In the genomic region with DNA sequence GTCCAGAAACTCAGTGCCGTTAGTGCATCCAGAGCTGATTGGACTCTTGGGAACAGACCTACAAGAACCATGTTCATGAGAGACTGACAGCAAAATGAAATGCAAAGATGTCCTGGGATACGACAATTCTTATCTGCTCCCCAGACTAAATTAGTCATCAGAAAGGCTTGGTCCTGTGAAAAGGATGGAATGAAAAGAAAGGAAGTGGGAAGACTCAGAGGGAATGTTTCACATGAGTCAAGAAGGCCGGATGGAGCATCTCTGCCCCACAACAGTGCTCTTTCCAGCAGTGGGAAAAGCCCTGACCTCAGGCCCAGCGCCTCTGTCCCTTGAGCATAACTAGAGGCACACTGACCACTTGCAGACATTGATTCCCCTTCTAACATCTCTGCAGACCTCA, we compare ENCODE assay signal across 1 cellular context.
TF ChIP-seq lines count a peak whose summit lies in the region.

No MANE protein-coding gene starts in this region.

TF ChIP-seq in SK-N-SH, 30 proteins besides CTCF, POLR2A, EP300 and RAD21 (continued from another document):
- TF ChIP-seq GATA2 (CRISPR knock-in tag; IDR thresholded peaks at IDR 0.05) (no peak), YY1 (IDR thresholded peaks at IDR 0.05; ENCODE audit: low read depth) (no peak), JUND (IDR thresholded peaks at IDR 0.05) (peak; percentile 60), CHD2 (IDR thresholded peaks at IDR 0.05; ENCODE audit: low read length, partially characterized antibody) (no peak), FOXM1 (IDR thresholded peaks at IDR 0.05; ENCODE audit: low read depth) (no peak), RFX5 (IDR thresholded peaks at IDR 0.05; ENCODE audit: low read length) (no peak), SIN3A (IDR thresholded peaks at IDR 0.05; ENCODE audit: borderline replicate concordance, low read depth, low read length) (no peak), NRF1 (IDR thresholded peaks at IDR 0.05; ENCODE audit: low read depth, low read length) (no peak), MEF2A (IDR thresholded peaks at IDR 0.05; ENCODE audit: borderline replicate concordance, low read depth) (no peak), TEAD4 (IDR thresholded peaks at IDR 0.05; ENCODE audit: borderline replicate concordance, insufficient read depth) (peak; percentile 55; the same call in 1 of the 2 replicates), EZH2phosphoT487 (IDR thresholded peaks at IDR 0.05; ENCODE audit: borderline replicate concordance, low read depth) (no peak), FOSL2 (IDR thresholded peaks at IDR 0.05; ENCODE audit: borderline replicate concordance, low read depth) (peak; percentile 72)
- TF ChIP-seq, protein P1, sequence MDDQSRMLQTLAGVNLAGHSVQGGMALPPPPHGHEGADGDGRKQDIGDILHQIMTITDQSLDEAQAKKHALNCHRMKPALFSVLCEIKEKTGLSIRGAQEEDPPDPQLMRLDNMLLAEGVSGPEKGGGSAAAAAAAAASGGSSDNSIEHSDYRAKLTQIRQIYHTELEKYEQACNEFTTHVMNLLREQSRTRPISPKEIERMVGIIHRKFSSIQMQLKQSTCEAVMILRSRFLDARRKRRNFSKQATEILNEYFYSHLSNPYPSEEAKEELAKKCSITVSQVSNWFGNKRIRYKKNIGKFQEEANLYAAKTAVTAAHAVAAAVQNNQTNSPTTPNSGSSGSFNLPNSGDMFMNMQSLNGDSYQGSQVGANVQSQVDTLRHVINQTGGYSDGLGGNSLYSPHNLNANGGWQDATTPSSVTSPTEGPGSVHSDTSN (IDR thresholded peaks at IDR 0.05), result peak; percentile 60; the same call in 1 of the 2 replicates
- TF ChIP-seq, protein P2, sequence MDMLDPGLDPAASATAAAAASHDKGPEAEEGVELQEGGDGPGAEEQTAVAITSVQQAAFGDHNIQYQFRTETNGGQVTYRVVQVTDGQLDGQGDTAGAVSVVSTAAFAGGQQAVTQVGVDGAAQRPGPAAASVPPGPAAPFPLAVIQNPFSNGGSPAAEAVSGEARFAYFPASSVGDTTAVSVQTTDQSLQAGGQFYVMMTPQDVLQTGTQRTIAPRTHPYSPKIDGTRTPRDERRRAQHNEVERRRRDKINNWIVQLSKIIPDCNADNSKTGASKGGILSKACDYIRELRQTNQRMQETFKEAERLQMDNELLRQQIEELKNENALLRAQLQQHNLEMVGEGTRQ (IDR thresholded peaks at IDR 0.05; ENCODE audit: borderline replicate concordance, low read depth, low read length), result no peak
- TF ChIP-seq, protein P3, sequence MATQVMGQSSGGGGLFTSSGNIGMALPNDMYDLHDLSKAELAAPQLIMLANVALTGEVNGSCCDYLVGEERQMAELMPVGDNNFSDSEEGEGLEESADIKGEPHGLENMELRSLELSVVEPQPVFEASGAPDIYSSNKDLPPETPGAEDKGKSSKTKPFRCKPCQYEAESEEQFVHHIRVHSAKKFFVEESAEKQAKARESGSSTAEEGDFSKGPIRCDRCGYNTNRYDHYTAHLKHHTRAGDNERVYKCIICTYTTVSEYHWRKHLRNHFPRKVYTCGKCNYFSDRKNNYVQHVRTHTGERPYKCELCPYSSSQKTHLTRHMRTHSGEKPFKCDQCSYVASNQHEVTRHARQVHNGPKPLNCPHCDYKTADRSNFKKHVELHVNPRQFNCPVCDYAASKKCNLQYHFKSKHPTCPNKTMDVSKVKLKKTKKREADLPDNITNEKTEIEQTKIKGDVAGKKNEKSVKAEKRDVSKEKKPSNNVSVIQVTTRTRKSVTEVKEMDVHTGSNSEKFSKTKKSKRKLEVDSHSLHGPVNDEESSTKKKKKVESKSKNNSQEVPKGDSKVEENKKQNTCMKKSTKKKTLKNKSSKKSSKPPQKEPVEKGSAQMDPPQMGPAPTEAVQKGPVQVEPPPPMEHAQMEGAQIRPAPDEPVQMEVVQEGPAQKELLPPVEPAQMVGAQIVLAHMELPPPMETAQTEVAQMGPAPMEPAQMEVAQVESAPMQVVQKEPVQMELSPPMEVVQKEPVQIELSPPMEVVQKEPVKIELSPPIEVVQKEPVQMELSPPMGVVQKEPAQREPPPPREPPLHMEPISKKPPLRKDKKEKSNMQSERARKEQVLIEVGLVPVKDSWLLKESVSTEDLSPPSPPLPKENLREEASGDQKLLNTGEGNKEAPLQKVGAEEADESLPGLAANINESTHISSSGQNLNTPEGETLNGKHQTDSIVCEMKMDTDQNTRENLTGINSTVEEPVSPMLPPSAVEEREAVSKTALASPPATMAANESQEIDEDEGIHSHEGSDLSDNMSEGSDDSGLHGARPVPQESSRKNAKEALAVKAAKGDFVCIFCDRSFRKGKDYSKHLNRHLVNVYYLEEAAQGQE (IDR thresholded peaks at IDR 0.05; ENCODE audit: low read depth, low read length), result no peak
- TF ChIP-seq, protein P4, sequence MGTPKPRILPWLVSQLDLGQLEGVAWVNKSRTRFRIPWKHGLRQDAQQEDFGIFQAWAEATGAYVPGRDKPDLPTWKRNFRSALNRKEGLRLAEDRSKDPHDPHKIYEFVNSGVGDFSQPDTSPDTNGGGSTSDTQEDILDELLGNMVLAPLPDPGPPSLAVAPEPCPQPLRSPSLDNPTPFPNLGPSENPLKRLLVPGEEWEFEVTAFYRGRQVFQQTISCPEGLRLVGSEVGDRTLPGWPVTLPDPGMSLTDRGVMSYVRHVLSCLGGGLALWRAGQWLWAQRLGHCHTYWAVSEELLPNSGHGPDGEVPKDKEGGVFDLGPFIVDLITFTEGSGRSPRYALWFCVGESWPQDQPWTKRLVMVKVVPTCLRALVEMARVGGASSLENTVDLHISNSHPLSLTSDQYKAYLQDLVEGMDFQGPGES (IDR thresholded peaks at IDR 0.05; ENCODE audit: low read depth, low read length), result no peak
- TF ChIP-seq, protein P5, sequence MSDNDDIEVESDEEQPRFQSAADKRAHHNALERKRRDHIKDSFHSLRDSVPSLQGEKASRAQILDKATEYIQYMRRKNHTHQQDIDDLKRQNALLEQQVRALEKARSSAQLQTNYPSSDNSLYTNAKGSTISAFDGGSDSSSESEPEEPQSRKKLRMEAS (IDR thresholded peaks at IDR 0.05; ENCODE audit: low read depth), result peak; percentile 59
- TF ChIP-seq, protein P6, sequence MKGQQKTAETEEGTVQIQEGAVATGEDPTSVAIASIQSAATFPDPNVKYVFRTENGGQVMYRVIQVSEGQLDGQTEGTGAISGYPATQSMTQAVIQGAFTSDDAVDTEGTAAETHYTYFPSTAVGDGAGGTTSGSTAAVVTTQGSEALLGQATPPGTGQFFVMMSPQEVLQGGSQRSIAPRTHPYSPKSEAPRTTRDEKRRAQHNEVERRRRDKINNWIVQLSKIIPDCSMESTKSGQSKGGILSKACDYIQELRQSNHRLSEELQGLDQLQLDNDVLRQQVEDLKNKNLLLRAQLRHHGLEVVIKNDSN (IDR thresholded peaks at IDR 0.05; ENCODE audit: borderline replicate concordance, low read depth), result no peak
